Comparison of ENCODE assay signal across 20 cellular contexts in the genomic region with DNA sequence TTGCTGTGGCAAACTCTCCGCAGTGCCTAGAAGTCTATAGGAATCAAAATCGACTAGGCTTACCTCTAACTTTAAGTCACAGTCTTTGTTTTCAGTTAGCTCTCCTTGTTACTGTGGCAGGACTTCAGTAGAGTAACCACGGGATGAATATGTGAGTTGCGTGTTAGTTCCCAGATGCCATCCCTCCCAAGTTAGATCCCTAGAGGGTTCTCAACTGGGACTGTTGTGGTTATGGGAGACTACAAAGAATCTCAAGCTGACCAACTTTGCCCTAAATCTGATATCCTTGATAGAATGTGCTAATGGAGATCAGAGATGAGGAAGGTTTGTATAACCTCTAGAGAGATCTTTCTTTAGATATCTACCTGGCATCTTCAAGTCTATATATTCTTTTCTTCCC.
DNase-seq lines count a peak whose midpoint lies in the region; ATAC-seq and TF ChIP-seq lines count a peak whose summit lies in the region.
"Had no signal": no experiment of that assay in that cellular context is flagged by ENCODE, and none has a peak within 500 bp of the region (broad histone marks: within the 10 kb centered on the region; RNA-seq: fewer than 3 reads in every experiment).

No MANE protein-coding gene starts in this region.

- no peaks in the 10 kb centered on the region for H3K9me3 Mint-ChIP-seq in activated CD8-positive, alpha-beta T cell treated with anti-CD3 and anti-CD28 coated beads, Interleukin-2, amount 10 ng/mL, durations not matched to agents 7 days and 5 days (ENCODE audit: insufficient read depth)
- H3K9me3 Mint-ChIP-seq: CD4-positive, alpha-beta T cell; CD8-positive, alpha-beta T cell had no signal

- TF ChIP-seq POLR2A in heart left ventricle (IDR thresholded peaks at IDR 0.05) (no peak), gastrocnemius medialis (IDR thresholded peaks at IDR 0.05) (no peak), suprapubic skin (IDR thresholded peaks at IDR 0.05) (no peak)

- POLR2A ChIA-PET in activated CD8-positive, alpha-beta T cell treated with anti-CD3 and anti-CD28 coated beads, Interleukin-2, amount 10 ng/mL, durations not matched to agents 7 days and 5 days (lab: Charles Lee) = no interaction called here

- DNase-seq in left ventricle myocardium inferior (no peak), heart left ventricle (no peak), myocyte (ENCODE audit: low read depth) (peak; percentile 52), gastrocnemius medialis (no peak), suprapubic skin (ENCODE audit: low spot score in 2 of 2) (no peak), NCI-H2196 treated with DMSO at 0.1 percent for 48 hours (lab: John Stamatoyannopoulos, UW; ENCODE audit: unreplicated experiment) (no peak)
- DNase-seq in activated CD8-positive, alpha-beta T cell treated with anti-CD3 and anti-CD28 coated beads, Interleukin-2, amount 10 ng/mL, durations not matched to agents 7 days and 5 days = no peak
- DNase-seq: AML-193; Caco-2; Calu3; CD4-positive, alpha-beta T cell; CD8-positive, alpha-beta T cell; DND-41; EL; GDM1 had no signal

- in situ Hi-C loops in gastrocnemius medialis (cut with MboI; ENCODE audit: low sequenced_read_pairs in 4 of 4) = no loop called here

- H3K4me3 ChIP-seq in left ventricle myocardium inferior (no peak overlapping the region), heart left ventricle (no peak overlapping the region), gastrocnemius medialis (no peak overlapping the region), suprapubic skin (no peak overlapping the region)
- H3K4me3 ChIP-seq: A549; BLaER1 treated with 17β-estradiol and CSF1 and Interleukin-3, amounts not matched to agents 10 nM and 100 nM had no signal

- no peaks in the 10 kb centered on the region for H3K36me3 Mint-ChIP-seq in activated CD8-positive, alpha-beta T cell treated with anti-CD3 and anti-CD28 coated beads, Interleukin-2, amount 10 ng/mL, durations not matched to agents 7 days and 5 days (ENCODE audit: low read depth)
- H3K36me3 Mint-ChIP-seq: CD8-positive, alpha-beta T cell had no signal

- TF ChIP-seq CTCF in left ventricle myocardium inferior (IDR thresholded peaks at IDR 0.05; ENCODE audit: borderline replicate concordance) = no peak
- TF ChIP-seq CTCF in heart left ventricle (IDR thresholded peaks at IDR 0.05) = no peak
- TF ChIP-seq CTCF in gastrocnemius medialis (IDR thresholded peaks at IDR 0.05 in 4 of 5, conservative IDR thresholded peaks at IDR 0.05 in 1 of 5) = no peak
- TF ChIP-seq CTCF in suprapubic skin (IDR thresholded peaks at IDR 0.05) = no peak

- intact Hi-C loops in left ventricle myocardium inferior (cut with micrococcal nuclease) (no loop called here), heart left ventricle (cut with DNase I) (no loop called here), gastrocnemius medialis (cut with DNase I; ENCODE audit: low total_unique reads) (no loop called here)

- H3K4me1 Mint-ChIP-seq in activated CD8-positive, alpha-beta T cell treated with anti-CD3 and anti-CD28 coated beads, Interleukin-2, amount 10 ng/mL, durations not matched to agents 7 days and 5 days (ENCODE audit: low read depth) = no peaks in the 10 kb centered on the region
- H3K4me1 Mint-ChIP-seq: B cell had no signal

- ATAC-seq in heart left ventricle (no peak), gastrocnemius medialis (no peak)
- no peak for ATAC-seq in activated CD8-positive, alpha-beta T cell treated with anti-CD3 and anti-CD28 coated beads, Interleukin-2, amount 10 ng/mL, durations not matched to agents 7 days and 5 days
- ATAC-seq: A549; CD8-positive, alpha-beta T cell had no signal

- 72 to 82% (median 79%) methylated on average over 4 of the region's 4 CpGs for WGBS in heart left ventricle, 4 donors
- WGBS in suprapubic skin = 85% methylated on average over 4 of the region's 4 CpGs

- CTCF ChIA-PET in activated CD8-positive, alpha-beta T cell treated with anti-CD3 and anti-CD28 coated beads, Interleukin-2, amount 10 ng/mL, durations not matched to agents 7 days and 5 days (lab: Charles Lee) = no interaction called here

- no peak overlapping the region for H3K27ac Mint-ChIP-seq in activated CD8-positive, alpha-beta T cell treated with anti-CD3 and anti-CD28 coated beads, Interleukin-2, amount 10 ng/mL, durations not matched to agents 7 days and 5 days
- H3K27ac Mint-ChIP-seq: B cell; CD4-positive, alpha-beta T cell; CD8-positive, alpha-beta T cell had no signal

- H3K27ac ChIP-seq in left ventricle myocardium inferior (replicated peaks) (peak overlapping the region; percentile 78), heart left ventricle (peak overlapping the region in 3 of 12 donors; percentile 56 to 73 (median 70)), gastrocnemius medialis (peak overlapping the region in 3 of 4 donors; percentile 30 to 60 (median 47)), suprapubic skin (no peak overlapping the region)
- H3K27ac ChIP-seq: 22Rv1; A549; BLaER1 treated with 17β-estradiol and CSF1 and Interleukin-3, amounts not matched to agents 10 nM and 100 nM; C4-2B had no signal

- H3K27me3 ChIP-seq in left ventricle myocardium inferior (ENCODE audit: low read depth) = no peaks in the 10 kb centered on the region
- no peaks in the 10 kb centered on the region for H3K27me3 ChIP-seq in heart left ventricle
- H3K27me3 ChIP-seq in gastrocnemius medialis = no peaks in the 10 kb centered on the region
- H3K27me3 ChIP-seq in suprapubic skin = no peaks in the 10 kb centered on the region
- H3K27me3 ChIP-seq: BLaER1 treated with 17β-estradiol and CSF1 and Interleukin-3, amounts not matched to agents 10 nM and 100 nM had no signal

- H3K4me3 Mint-ChIP-seq in activated CD8-positive, alpha-beta T cell treated with anti-CD3 and anti-CD28 coated beads, Interleukin-2, amount 10 ng/mL, durations not matched to agents 7 days and 5 days = no peak overlapping the region
- H3K4me3 Mint-ChIP-seq: B cell; CD4-positive, alpha-beta T cell; CD8-positive, alpha-beta T cell had no signal

- peaks cover 2% of the 10 kb centered on the region for H3K27me3 Mint-ChIP-seq in activated CD8-positive, alpha-beta T cell treated with anti-CD3 and anti-CD28 coated beads, Interleukin-2, amount 10 ng/mL, durations not matched to agents 7 days and 5 days (ENCODE audit: low read depth)

- no peaks in the 10 kb centered on the region for H3K36me3 ChIP-seq in left ventricle myocardium inferior
- peaks cover 0 to 10% (median 0%) of the 10 kb centered on the region in 9 donors for H3K36me3 ChIP-seq in heart left ventricle
- no peaks in the 10 kb centered on the region for H3K36me3 ChIP-seq in gastrocnemius medialis
- no peaks in the 10 kb centered on the region for H3K36me3 ChIP-seq in suprapubic skin
- H3K36me3 ChIP-seq: BLaER1 treated with 17β-estradiol and CSF1 and Interleukin-3, amounts not matched to agents 10 nM and 100 nM had no signal

- no peak for TF ChIP-seq EP300 in suprapubic skin (IDR thresholded peaks at IDR 0.05)

- peaks cover 61% of the 10 kb centered on the region for H3K4me1 ChIP-seq in left ventricle myocardium inferior
- peaks cover 0 to 44% (median 0%) of the 10 kb centered on the region in 12 donors for H3K4me1 ChIP-seq in heart left ventricle
- H3K4me1 ChIP-seq in gastrocnemius medialis = peaks cover 39 to 45% of the 10 kb centered on the region in 2 donors
- no peaks in the 10 kb centered on the region for H3K4me1 ChIP-seq in suprapubic skin
- H3K4me1 ChIP-seq: A549; BLaER1 treated with 17β-estradiol and CSF1 and Interleukin-3, amounts not matched to agents 10 nM and 100 nM; Caco-2 had no signal

- H3K9me3 ChIP-seq in left ventricle myocardium inferior (replicated peaks) = no peaks in the 10 kb centered on the region
- H3K9me3 ChIP-seq in heart left ventricle = no peaks in the 10 kb centered on the region
- no peaks in the 10 kb centered on the region for H3K9me3 ChIP-seq in gastrocnemius medialis
- H3K9me3 ChIP-seq in suprapubic skin = no peaks in the 10 kb centered on the region
- H3K9me3 ChIP-seq: A549; BLaER1 treated with 17β-estradiol and CSF1 and Interleukin-3, amounts not matched to agents 10 nM and 100 nM; Caco-2 had no signal
